In the genomic region with DNA sequence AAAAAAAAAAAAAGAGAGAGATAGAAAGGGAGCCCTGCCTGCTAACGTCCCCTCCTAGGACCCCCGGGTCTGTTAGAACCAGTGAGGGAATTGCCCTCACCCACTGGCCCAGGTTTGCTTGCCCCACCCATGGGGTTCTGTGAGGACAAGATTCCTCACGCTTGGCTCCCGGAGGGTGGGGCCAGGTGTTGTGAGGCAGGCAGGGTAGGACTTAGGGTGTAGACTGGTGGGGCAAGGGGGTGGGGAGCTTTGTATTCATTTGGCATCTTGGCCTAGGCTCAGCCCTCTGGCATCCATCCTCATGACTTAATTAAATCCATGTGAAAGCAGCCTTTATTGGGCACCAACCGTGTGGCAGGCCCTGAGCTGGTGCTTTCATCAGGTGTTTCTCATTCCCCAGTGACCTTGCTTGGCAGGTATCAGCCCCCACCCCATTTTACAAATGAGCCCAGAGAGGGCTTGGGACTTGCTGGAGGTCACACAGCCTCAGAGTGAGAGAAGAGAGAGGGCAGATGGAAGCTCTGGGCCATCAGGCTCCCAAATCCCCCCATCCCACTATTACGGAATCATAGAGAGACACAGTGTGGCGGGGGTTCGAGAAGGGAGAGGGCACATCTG, we compare ENCODE assay signal across 1 cellular context.
TF ChIP-seq lines count a peak whose summit lies in the region.

No MANE protein-coding gene starts in this region.

TF ChIP-seq in K562, 482 proteins besides CTCF, POLR2A, EP300 and RAD21:
- peak; percentile 46 for TF ChIP-seq ZFP36 (IDR thresholded peaks at IDR 0.05; ENCODE audit: low read depth, low read length, partially characterized antibody)
- TF ChIP-seq ZNF717 (CRISPR knock-in tag; IDR thresholded peaks at IDR 0.05): no peak
- TF ChIP-seq RBM25 (IDR thresholded peaks at IDR 0.05; ENCODE audit: low read depth, low read length, severe bottlenecking): peak; percentile 36
- TF ChIP-seq, protein P1, sequence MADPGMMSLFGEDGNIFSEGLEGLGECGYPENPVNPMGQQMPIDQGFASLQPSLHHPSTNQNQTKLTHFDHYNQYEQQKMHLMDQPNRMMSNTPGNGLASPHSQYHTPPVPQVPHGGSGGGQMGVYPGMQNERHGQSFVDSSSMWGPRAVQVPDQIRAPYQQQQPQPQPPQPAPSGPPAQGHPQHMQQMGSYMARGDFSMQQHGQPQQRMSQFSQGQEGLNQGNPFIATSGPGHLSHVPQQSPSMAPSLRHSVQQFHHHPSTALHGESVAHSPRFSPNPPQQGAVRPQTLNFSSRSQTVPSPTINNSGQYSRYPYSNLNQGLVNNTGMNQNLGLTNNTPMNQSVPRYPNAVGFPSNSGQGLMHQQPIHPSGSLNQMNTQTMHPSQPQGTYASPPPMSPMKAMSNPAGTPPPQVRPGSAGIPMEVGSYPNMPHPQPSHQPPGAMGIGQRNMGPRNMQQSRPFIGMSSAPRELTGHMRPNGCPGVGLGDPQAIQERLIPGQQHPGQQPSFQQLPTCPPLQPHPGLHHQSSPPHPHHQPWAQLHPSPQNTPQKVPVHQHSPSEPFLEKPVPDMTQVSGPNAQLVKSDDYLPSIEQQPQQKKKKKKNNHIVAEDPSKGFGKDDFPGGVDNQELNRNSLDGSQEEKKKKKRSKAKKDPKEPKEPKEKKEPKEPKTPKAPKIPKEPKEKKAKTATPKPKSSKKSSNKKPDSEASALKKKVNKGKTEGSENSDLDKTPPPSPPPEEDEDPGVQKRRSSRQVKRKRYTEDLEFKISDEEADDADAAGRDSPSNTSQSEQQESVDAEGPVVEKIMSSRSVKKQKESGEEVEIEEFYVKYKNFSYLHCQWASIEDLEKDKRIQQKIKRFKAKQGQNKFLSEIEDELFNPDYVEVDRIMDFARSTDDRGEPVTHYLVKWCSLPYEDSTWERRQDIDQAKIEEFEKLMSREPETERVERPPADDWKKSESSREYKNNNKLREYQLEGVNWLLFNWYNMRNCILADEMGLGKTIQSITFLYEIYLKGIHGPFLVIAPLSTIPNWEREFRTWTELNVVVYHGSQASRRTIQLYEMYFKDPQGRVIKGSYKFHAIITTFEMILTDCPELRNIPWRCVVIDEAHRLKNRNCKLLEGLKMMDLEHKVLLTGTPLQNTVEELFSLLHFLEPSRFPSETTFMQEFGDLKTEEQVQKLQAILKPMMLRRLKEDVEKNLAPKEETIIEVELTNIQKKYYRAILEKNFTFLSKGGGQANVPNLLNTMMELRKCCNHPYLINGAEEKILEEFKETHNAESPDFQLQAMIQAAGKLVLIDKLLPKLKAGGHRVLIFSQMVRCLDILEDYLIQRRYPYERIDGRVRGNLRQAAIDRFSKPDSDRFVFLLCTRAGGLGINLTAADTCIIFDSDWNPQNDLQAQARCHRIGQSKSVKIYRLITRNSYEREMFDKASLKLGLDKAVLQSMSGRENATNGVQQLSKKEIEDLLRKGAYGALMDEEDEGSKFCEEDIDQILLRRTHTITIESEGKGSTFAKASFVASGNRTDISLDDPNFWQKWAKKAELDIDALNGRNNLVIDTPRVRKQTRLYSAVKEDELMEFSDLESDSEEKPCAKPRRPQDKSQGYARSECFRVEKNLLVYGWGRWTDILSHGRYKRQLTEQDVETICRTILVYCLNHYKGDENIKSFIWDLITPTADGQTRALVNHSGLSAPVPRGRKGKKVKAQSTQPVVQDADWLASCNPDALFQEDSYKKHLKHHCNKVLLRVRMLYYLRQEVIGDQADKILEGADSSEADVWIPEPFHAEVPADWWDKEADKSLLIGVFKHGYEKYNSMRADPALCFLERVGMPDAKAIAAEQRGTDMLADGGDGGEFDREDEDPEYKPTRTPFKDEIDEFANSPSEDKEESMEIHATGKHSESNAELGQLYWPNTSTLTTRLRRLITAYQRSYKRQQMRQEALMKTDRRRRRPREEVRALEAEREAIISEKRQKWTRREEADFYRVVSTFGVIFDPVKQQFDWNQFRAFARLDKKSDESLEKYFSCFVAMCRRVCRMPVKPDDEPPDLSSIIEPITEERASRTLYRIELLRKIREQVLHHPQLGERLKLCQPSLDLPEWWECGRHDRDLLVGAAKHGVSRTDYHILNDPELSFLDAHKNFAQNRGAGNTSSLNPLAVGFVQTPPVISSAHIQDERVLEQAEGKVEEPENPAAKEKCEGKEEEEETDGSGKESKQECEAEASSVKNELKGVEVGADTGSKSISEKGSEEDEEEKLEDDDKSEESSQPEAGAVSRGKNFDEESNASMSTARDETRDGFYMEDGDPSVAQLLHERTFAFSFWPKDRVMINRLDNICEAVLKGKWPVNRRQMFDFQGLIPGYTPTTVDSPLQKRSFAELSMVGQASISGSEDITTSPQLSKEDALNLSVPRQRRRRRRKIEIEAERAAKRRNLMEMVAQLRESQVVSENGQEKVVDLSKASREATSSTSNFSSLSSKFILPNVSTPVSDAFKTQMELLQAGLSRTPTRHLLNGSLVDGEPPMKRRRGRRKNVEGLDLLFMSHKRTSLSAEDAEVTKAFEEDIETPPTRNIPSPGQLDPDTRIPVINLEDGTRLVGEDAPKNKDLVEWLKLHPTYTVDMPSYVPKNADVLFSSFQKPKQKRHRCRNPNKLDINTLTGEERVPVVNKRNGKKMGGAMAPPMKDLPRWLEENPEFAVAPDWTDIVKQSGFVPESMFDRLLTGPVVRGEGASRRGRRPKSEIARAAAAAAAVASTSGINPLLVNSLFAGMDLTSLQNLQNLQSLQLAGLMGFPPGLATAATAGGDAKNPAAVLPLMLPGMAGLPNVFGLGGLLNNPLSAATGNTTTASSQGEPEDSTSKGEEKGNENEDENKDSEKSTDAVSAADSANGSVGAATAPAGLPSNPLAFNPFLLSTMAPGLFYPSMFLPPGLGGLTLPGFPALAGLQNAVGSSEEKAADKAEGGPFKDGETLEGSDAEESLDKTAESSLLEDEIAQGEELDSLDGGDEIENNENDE (IDR thresholded peaks at IDR 0.05; ENCODE audit: low read depth, low read length): no peak
- no peak for TF ChIP-seq SREBF1 (IDR thresholded peaks at IDR 0.05; ENCODE audit: borderline replicate concordance, low read depth, low read length)
- no peak for TF ChIP-seq NFYB (IDR thresholded peaks at IDR 0.05; ENCODE audit: extremely low read depth, insufficient read length)
TF ChIP-seq in K562: peak in this region for 2.
